10 cellular contexts compared by ENCODE assay signal in the genomic region with DNA sequence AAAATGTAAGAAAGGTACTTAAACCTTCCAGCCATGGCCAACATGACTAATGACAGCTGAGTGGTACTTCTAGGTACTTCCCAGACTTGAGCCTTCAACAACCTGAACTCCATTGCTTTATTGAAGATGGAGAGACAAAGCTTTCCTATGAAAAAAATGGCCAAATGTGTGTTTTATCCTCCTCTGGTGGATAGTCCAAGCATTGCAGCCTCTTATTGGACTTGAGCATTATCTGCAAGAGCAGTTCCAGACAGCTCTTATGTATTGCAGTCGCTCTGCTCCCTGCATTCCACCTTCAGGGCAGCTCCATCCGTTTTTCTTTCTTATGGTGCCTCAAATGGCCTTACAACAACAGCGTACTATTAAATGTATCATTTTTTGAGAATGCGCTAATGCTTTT.
DNase-seq lines count a peak whose midpoint lies in the region; ATAC-seq, FAIRE-seq and TF ChIP-seq lines count a peak whose summit lies in the region.
"Had no signal": no experiment of that assay in that cellular context is flagged by ENCODE, and none has a peak within 500 bp of the region (broad histone marks: within the 10 kb centered on the region; RNA-seq: fewer than 3 reads in every experiment).

No MANE protein-coding gene starts in this region.

- no peaks in the 10 kb centered on the region; the same call in 1 of the 2 replicates for H3K4me1 ChIP-seq in H9 (ENCODE audit: insufficient read depth, low read length)
- peaks cover under 1% of the 10 kb centered on the region for H3K4me1 ChIP-seq in astrocyte (ENCODE audit: insufficient read depth, low read length)

- no peak overlapping the region for H2BK20ac ChIP-seq in H9 (ENCODE audit: low read depth, low read length, poor library complexity, severe bottlenecking)

- TF ChIP-seq CTCF in GM10248 (IDR thresholded peaks at IDR 0.05; ENCODE audit: control extremely low read depth, extremely low read depth, low read depth, missing control alignments) (peak; percentile 17), H9 (conservative IDR thresholded peaks at IDR 0.05) (peak; percentile 73), astrocyte (IDR thresholded peaks at IDR 0.05; ENCODE audit: insufficient read depth, low read depth, low read length) (peak; percentile 89)

- no peak overlapping the region for H3T11ph ChIP-seq in H9 (ENCODE audit: low read length)

- H3K9ac ChIP-seq in H9 (ENCODE audit: extremely low read depth, insufficient read length, low read length) (no peak overlapping the region), astrocyte (ENCODE audit: low read length) (no peak overlapping the region)

- no CpG with 5 or more reads among the region's 4 CpGs for WGBS in H9 (ENCODE audit: extremely low coverage, insufficient read length, low lambda C conversion rate)

- no peak overlapping the region for H3K23ac ChIP-seq in H9 (ENCODE audit: insufficient read length, low read depth, low read length)

- no peak overlapping the region for H2BK12ac ChIP-seq in H9 (ENCODE audit: insufficient read length, low read depth, low read length)

- no peak for ATAC-seq in HG03565 (IDR thresholded peaks at IDR 0.05; ENCODE audit: unreplicated experiment)

- H3K79me1 ChIP-seq in H9 (ENCODE audit: insufficient read depth, low read depth, low read length, poor library complexity, severe bottlenecking) = no peaks in the 10 kb centered on the region

- no peak overlapping the region for H2BK120ac ChIP-seq in H9 (ENCODE audit: low read depth, low read length, poor library complexity, severe bottlenecking)

- H3K27ac ChIP-seq in H9 (ENCODE audit: insufficient read length, low read depth, low read length) (no peak overlapping the region), astrocyte (ENCODE audit: low read depth, low read length) (no peak overlapping the region)
- H3K27ac ChIP-seq: neutrophil had no signal

- H3K27me3 Mint-ChIP-seq in H9 (ENCODE audit: low read depth) (no peaks in the 10 kb centered on the region), astrocyte (ENCODE audit: low read depth, unreplicated experiment) (no peaks in the 10 kb centered on the region)

- H3K4me2 ChIP-seq in H9 (ENCODE audit: insufficient read depth, insufficient read length, low read length) (no peak overlapping the region), astrocyte (ENCODE audit: low read length) (no peak overlapping the region)

- H3K56ac ChIP-seq in H9 (ENCODE audit: insufficient read length, low read depth, low read length) = no peak overlapping the region

- no peak overlapping the region for H3K4me3 ChIP-seq in astrocyte (ENCODE audit: insufficient read depth, low read depth, low read length)

- H2AFZ ChIP-seq in H9 (ENCODE audit: low read length) = no peak overlapping the region
- H2AFZ ChIP-seq in astrocyte (ENCODE audit: low read depth, low read length) = no peak overlapping the region

- no peak overlapping the region for H3K4me3 Mint-ChIP-seq in H9
- H3K4me3 Mint-ChIP-seq in astrocyte (ENCODE audit: unreplicated experiment) = no peak overlapping the region
- H3K4me3 Mint-ChIP-seq: activated B cell treated with CpG ODN at 0.5 μM for 24 hours had no signal

- H3K36me3 ChIP-seq in astrocyte (ENCODE audit: insufficient read depth, low read length) = no peaks in the 10 kb centered on the region
- H3K36me3 ChIP-seq: neutrophil had no signal

- no peaks in the 10 kb centered on the region for H3K27me3 ChIP-seq in H9 (ENCODE audit: insufficient read depth, low read length)
- H3K27me3 ChIP-seq in astrocyte (ENCODE audit: insufficient read depth, low read length) = no peaks in the 10 kb centered on the region
- H3K27me3 ChIP-seq: neutrophil had no signal

- no peak overlapping the region for H2BK5ac ChIP-seq in H9 (ENCODE audit: insufficient read length, low read length)

- H3K27ac Mint-ChIP-seq in H9 (no peak overlapping the region), astrocyte (ENCODE audit: unreplicated experiment) (no peak overlapping the region)
- H3K27ac Mint-ChIP-seq: activated B cell treated with CpG ODN at 0.5 μM for 24 hours had no signal

- no peak overlapping the region for H3K4ac ChIP-seq in H9 (ENCODE audit: low read depth, low read length)

- H3K79me2 ChIP-seq in H9 (ENCODE audit: insufficient read depth, low read length) = no peaks in the 10 kb centered on the region
- H3K79me2 ChIP-seq in astrocyte (ENCODE audit: insufficient read depth, low read length) = no peaks in the 10 kb centered on the region

- POLR2A ChIA-PET in GM10248 (lab: Yijun Ruan, JAX) = no interaction called here

- H3K9me3 Mint-ChIP-seq in H9 (no peaks in the 10 kb centered on the region), astrocyte (ENCODE audit: unreplicated experiment) (no peaks in the 10 kb centered on the region)
- H3K9me3 Mint-ChIP-seq: activated B cell treated with CpG ODN at 0.5 μM for 24 hours had no signal

- H3K14ac ChIP-seq in H9 (ENCODE audit: insufficient read depth, low read length) = no peak overlapping the region

- H2AK5ac ChIP-seq in H9 (ENCODE audit: insufficient read length, low read length) = no peak overlapping the region

- H4K91ac ChIP-seq in H9 (ENCODE audit: insufficient read length, low read depth, low read length) = no peak overlapping the region

- no peaks in the 10 kb centered on the region for H3K36me3 Mint-ChIP-seq in H9 (ENCODE audit: insufficient read depth in 1 of 3, low read depth in 3 of 3)
- H3K36me3 Mint-ChIP-seq in astrocyte (ENCODE audit: low read depth, unreplicated experiment) = no peaks in the 10 kb centered on the region

- DNase-seq in GM10248 (ENCODE audit: extremely low spot score) (peak; percentile 20), H9 (no peak), NCI-H1694 treated with DMSO at 0.1 percent for 48 hours (lab: John Stamatoyannopoulos, UW) (peak; percentile 79), astrocyte (ENCODE audit: low read depth) (peak; percentile 11), medulla oblongata (ENCODE audit: extremely low spot score) (peak; percentile 63), NOMO-1 treated with DMSO at 0.1 percent for 48 hours (lab: John Stamatoyannopoulos, UW; ENCODE audit: unreplicated experiment) (no peak)
- DNase-seq in activated CD4-positive, alpha-beta T cell treated with anti-CD3 and anti-CD28 coated beads, Interleukin-2, amount 50 U/mL, for 48 hours = no peak
- DNase-seq: activated B cell treated with CpG ODN at 0.5 μM for 24 hours had no signal

- H4K20me1 ChIP-seq in H9 (ENCODE audit: control insufficient read depth, insufficient read depth, insufficient read length) (no peaks in the 10 kb centered on the region), astrocyte (ENCODE audit: insufficient read depth, low read length) (no peaks in the 10 kb centered on the region)

- H3K18ac ChIP-seq in H9 (ENCODE audit: insufficient read length, low read depth, low read length) = no peak overlapping the region

- no peak for FAIRE-seq in astrocyte (lab: Jason Lieb, UNC)

- H3K4me1 Mint-ChIP-seq in H9 = peaks cover 12% of the 10 kb centered on the region in 2 experiments
- no peaks in the 10 kb centered on the region for H3K4me1 Mint-ChIP-seq in astrocyte (ENCODE audit: low read depth, unreplicated experiment)
- H3K4me1 Mint-ChIP-seq: activated B cell treated with CpG ODN at 0.5 μM for 24 hours had no signal

- H3K23me2 ChIP-seq in H9 (ENCODE audit: insufficient read length, low read depth, low read length, poor library complexity, severe bottlenecking) = no peaks in the 10 kb centered on the region

- no peak overlapping the region for H4K5ac ChIP-seq in H9 (ENCODE audit: insufficient read length, low read depth, low read length)

- no peak overlapping the region for H4K8ac ChIP-seq in H9 (replicated peaks; ENCODE audit: insufficient read length, low read depth, low read length)

- H3K9me3 ChIP-seq in H9 (ENCODE audit: control insufficient read depth, low read depth, low read length) (no peaks in the 10 kb centered on the region), astrocyte (ENCODE audit: insufficient read depth, low read depth, low read length) (no peaks in the 10 kb centered on the region)
- H3K9me3 ChIP-seq: neutrophil had no signal

- CTCF ChIA-PET in GM10248 (lab: Yijun Ruan, JAX) = interaction anchor here (1.3 to 2.1 kb wide), 6 partner anchors 7 to 55 kb away, joined by 3 to 10 read pairs (median 5); no protein-coding TSS in a partner anchor

- H2BK15ac ChIP-seq in H9 (ENCODE audit: low read depth, low read length) = no peak overlapping the region

Comparison
In these comparisons a context has a peak if more than half of its experiments do, and no peak if none do; other contexts are left out.
1. DNase-seq: peak in GM10248 (single experiment), NCI-H1694 treated with DMSO at 0.1 percent for 48 hours (single experiment), astrocyte (single experiment) and medulla oblongata (single experiment); none in H9 (single experiment), activated CD4-positive, alpha-beta T cell treated with anti-CD3 and anti-CD28 coated beads, Interleukin-2, amount 50 U/mL, for 48 hours (0 of 2) and NOMO-1 treated with DMSO at 0.1 percent for 48 hours (single experiment).
2. CTCF ChIP-seq: peak in every context shown above with its lines; median percentile 89 in astrocyte; 73 in H9; 17 in GM10248.